ENCODE assay signal across 12 cellular contexts in genomic region chr3:111904376-111905241, GRCh38. TPM values are rescaled to one million over a fixed set of nuclear protein-coding genes. Genes with fewer than 3 reads are reported as not detected.
A peak's percentile ranks its signal among the peaks of the same experiment; 100 is the strongest.
DNase-seq lines count a peak whose midpoint lies in the region; ATAC-seq, FAIRE-seq and TF ChIP-seq lines count a peak whose summit lies in the region.
"Had no signal": no experiment of that assay in that cellular context is flagged by ENCODE, and none has a peak within 500 bp of the region (broad histone marks: within the 10 kb centered on the region; RNA-seq: fewer than 3 reads in every experiment).

No MANE protein-coding gene starts in this region.

- H3K27me3 Mint-ChIP-seq in CD8-positive, alpha-beta memory T cell = peaks cover 0 to 3% of the 10 kb centered on the region in 2 donors
- H3K27me3 Mint-ChIP-seq: activated B cell treated with CpG ODN at 0.5 μM for 24 hours; dendritic cell treated with granulocyte-macrophage colony-stimulating factor and Interleukin-4, amounts not matched to agents 40 ng/mL and 50 ng/mL, for 4 days had no signal

- H3K27me3 ChIP-seq in bronchial epithelial cell (ENCODE audit: control insufficient read depth, insufficient read depth, low read length) = no peaks in the 10 kb centered on the region
- H3K27me3 ChIP-seq in liver (ENCODE audit: control insufficient read depth in 4 of 4, insufficient read depth in 4 of 4, low read length in 3 of 4) = no peaks in the 10 kb centered on the region
- H3K27me3 ChIP-seq in CD8-positive, alpha-beta memory T cell (ENCODE audit: insufficient read depth, low read length, poor library complexity, severe bottlenecking) = no peaks in the 10 kb centered on the region
- H3K27me3 ChIP-seq: neutrophil had no signal

- CTCF ChIA-PET in CD8-positive, alpha-beta memory T cell (lab: Charles Lee) = no interaction called here

- in situ Hi-C loops in ACHN (cut with HindIII; ENCODE audit: low pct_ligation_motif_present, low pct_unique_long_range_greater_than_20kb, low sequenced_read_pairs) = no loop called here

- no peaks in the 10 kb centered on the region for H3K9me3 ChIP-seq in liver (ENCODE audit: control insufficient read depth in 4 of 4, low read length in 3 of 4)
- H3K9me3 ChIP-seq in CD8-positive, alpha-beta memory T cell (ENCODE audit: low read length) = no peaks in the 10 kb centered on the region
- H3K9me3 ChIP-seq: neutrophil had no signal

- POLR2A ChIA-PET in CD8-positive, alpha-beta memory T cell (lab: Charles Lee) = no interaction called here

- H3K36me3 ChIP-seq in bronchial epithelial cell (ENCODE audit: control insufficient read depth, insufficient read depth, low read length) (peaks cover 11% of the 10 kb centered on the region), liver (ENCODE audit: control insufficient read depth in 4 of 4, insufficient read depth in 3 of 4, low read depth in 1 of 4, low read length in 3 of 4) (peaks cover 0 to 6% (median under 1%) of the 10 kb centered on the region in 4 donors)
- no peaks in the 10 kb centered on the region for H3K36me3 ChIP-seq in CD8-positive, alpha-beta memory T cell (ENCODE audit: insufficient read depth, low read length)
- H3K36me3 ChIP-seq: neutrophil had no signal

- H3K27ac Mint-ChIP-seq in CD8-positive, alpha-beta memory T cell = peak overlapping the region in 2 of 8 donors; percentile 25 to 62
- H3K27ac Mint-ChIP-seq: activated B cell treated with CpG ODN at 0.5 μM for 24 hours; dendritic cell treated with granulocyte-macrophage colony-stimulating factor and Interleukin-4, amounts not matched to agents 40 ng/mL and 50 ng/mL, for 4 days had no signal

- peak overlapping the region in 1 of 2 donors; percentile 51 for H3K27ac ChIP-seq in liver (ENCODE audit: low read depth in 1 of 2, low read length in 2 of 2)
- no peak overlapping the region for H3K27ac ChIP-seq in CD8-positive, alpha-beta memory T cell (ENCODE audit: low read depth, low read length)
- H3K27ac ChIP-seq: KMS-11, neutrophil had no signal

- 78% methylated on average over 4 of the region's 4 CpGs for WGBS in liver

- ATAC-seq in HG03159 (IDR thresholded peaks at IDR 0.05; ENCODE audit: unreplicated experiment) = no peak
- ATAC-seq in HG02840 (IDR thresholded peaks at IDR 0.05; ENCODE audit: low FRiP score, unreplicated experiment) = no peak

- peak; percentile 90 for DNase-seq in ACHN
- peak; percentile 77 for DNase-seq in LoVo (ENCODE audit: low spot score)
- peak; percentile 99 for DNase-seq in bronchial epithelial cell (ENCODE audit: low read depth)
- DNase-seq in CD8-positive, alpha-beta memory T cell = no peak
- no peak for DNase-seq in activated CD4-positive, alpha-beta T cell treated with anti-CD3 and anti-CD28 coated beads for 48 hours
- DNase-seq: activated B cell treated with CpG ODN at 0.5 μM for 24 hours had no signal

- no peak overlapping the region for H3K9ac ChIP-seq in liver (ENCODE audit: low read depth in 1 of 2, low read length in 2 of 2)
- H3K9ac ChIP-seq: KMS-11 had no signal

- no peak overlapping the region for H3K4me3 ChIP-seq in bronchial epithelial cell (ENCODE audit: low read depth, low read length)
- H3K4me3 ChIP-seq in liver (ENCODE audit: low read depth in 1 of 3, low read length in 3 of 3) = no peak overlapping the region
- no peak overlapping the region for H3K4me3 ChIP-seq in CD8-positive, alpha-beta memory T cell (ENCODE audit: low read length)

- H3K4me3 Mint-ChIP-seq in CD8-positive, alpha-beta memory T cell = peak overlapping the region in 1 of 7 donors; percentile 24
- H3K4me3 Mint-ChIP-seq: activated B cell treated with CpG ODN at 0.5 μM for 24 hours; dendritic cell treated with granulocyte-macrophage colony-stimulating factor and Interleukin-4, amounts not matched to agents 40 ng/mL and 50 ng/mL, for 4 days had no signal

- peaks cover 2 to 7% (median 6%) of the 10 kb centered on the region in 4 donors for H3K4me1 ChIP-seq in liver (ENCODE audit: control insufficient read depth in 4 of 4, insufficient read depth in 4 of 4, low read length in 3 of 4)
- H3K4me1 ChIP-seq in CD8-positive, alpha-beta memory T cell (ENCODE audit: insufficient read depth, low read length) = no peaks in the 10 kb centered on the region

- TF ChIP-seq RAD21 in liver (IDR thresholded peaks at IDR 0.05) = peak in 1 of 2 donors; percentile 29

- H3K36me3 Mint-ChIP-seq in CD8-positive, alpha-beta memory T cell = peaks cover 0 to 18% (median 8%) of the 10 kb centered on the region in 3 donors

- peaks cover 0 to 11% (median 0%) of the 10 kb centered on the region in 3 donors for H3K4me1 Mint-ChIP-seq in CD8-positive, alpha-beta memory T cell
- H3K4me1 Mint-ChIP-seq: activated B cell treated with CpG ODN at 0.5 μM for 24 hours had no signal

- TF ChIP-seq CTCF in bronchial epithelial cell (IDR thresholded peaks at IDR 0.05; ENCODE audit: insufficient read depth, low read length, severe bottlenecking) (peak; percentile 13), liver (IDR thresholded peaks at IDR 0.05; ENCODE audit: low read depth, low read length, missing input control) (no peak)

- no peaks in the 10 kb centered on the region for H3K9me3 Mint-ChIP-seq in CD8-positive, alpha-beta memory T cell
- H3K9me3 Mint-ChIP-seq: activated B cell treated with CpG ODN at 0.5 μM for 24 hours; dendritic cell treated with granulocyte-macrophage colony-stimulating factor and Interleukin-4, amounts not matched to agents 40 ng/mL and 50 ng/mL, for 4 days had no signal

- FAIRE-seq in bronchial epithelial cell (lab: Jason Lieb, UNC) = peak; percentile 89

TF ChIP-seq in liver, 16 proteins besides CTCF, POLR2A, EP300 and RAD21:
- TF ChIP-seq HNF4A (conservative IDR thresholded peaks at IDR 0.05) = peak; percentile 27 to 51
- TF ChIP-seq SP1 (IDR thresholded peaks at IDR 0.05) = no peak
- peak; percentile 49 for TF ChIP-seq MAX (IDR thresholded peaks at IDR 0.05)
- peak; percentile 51 for TF ChIP-seq ATF3 (IDR thresholded peaks at IDR 0.05)
- TF ChIP-seq REST (IDR thresholded peaks at IDR 0.05) = no peak
- TF ChIP-seq FOXA2 (IDR thresholded peaks at IDR 0.05) = peak; percentile 38
- no peak for TF ChIP-seq GABPA (IDR thresholded peaks at IDR 0.05 in 1 of 2, conservative IDR thresholded peaks at IDR 0.05 in 1 of 2)
- no peak for TF ChIP-seq ZBTB33 (IDR thresholded peaks at IDR 0.05)
- no peak for TF ChIP-seq EGR1 (IDR thresholded peaks at IDR 0.05; ENCODE audit: low read depth in 2 of 2)
- no peak for TF ChIP-seq TAF1 (conservative IDR thresholded peaks at IDR 0.05)
- peak; percentile 27 for TF ChIP-seq FOXA1 (IDR thresholded peaks at IDR 0.05)
- peak; percentile 14 to 44 for TF ChIP-seq RXRA (IDR thresholded peaks at IDR 0.05)
- no peak for TF ChIP-seq NR2F2 (IDR thresholded peaks at IDR 0.05)
- TF ChIP-seq YY1 (IDR thresholded peaks at IDR 0.05) = no peak
- peak in 1 of 2 donors; percentile 10 for TF ChIP-seq JUND (IDR thresholded peaks at IDR 0.05)
- no peak for TF ChIP-seq HNF4G (IDR thresholded peaks at IDR 0.05)

RNA-seq across cellular contexts. Expression of gene PHLDB2, which starts 45.5 kb away (rescaled TPM):
- total RNA-seq in bronchial epithelial cell (44.2 and 45.5 TPM in 2 replicates), liver (10 to 100 TPM; 22.6 to 42.9 TPM)
- 10 to 100 TPM in 1 of 2 donors, 1 to 10 TPM in 1; 9.7 to 21.9 TPM for polyA plus RNA-seq in liver
- total RNA-seq in CD8-positive, alpha-beta memory T cell = 1 to 10 TPM; 1.9 to 2.2 TPM
- polyA plus RNA-seq in CD8-positive, alpha-beta memory T cell = 8.1 TPM

Comparison
In these comparisons a context has a peak if more than half of its experiments do, and no peak if none do; other contexts are left out.
1. DNase-seq: peak in ACHN (single experiment), LoVo (single experiment) and bronchial epithelial cell (single experiment); none in CD8-positive, alpha-beta memory T cell (0 of 5) and activated CD4-positive, alpha-beta T cell treated with anti-CD3 and anti-CD28 coated beads for 48 hours (single experiment).
2. RNA of gene PHLDB2, which starts 45.5 kb away (total RNA-seq): 44.2 to 45.5 TPM in bronchial epithelial cell and 22.6 to 42.9 TPM in liver; 1.9 to 2.2 TPM in CD8-positive, alpha-beta memory T cell; every median in the first group is over 4 times any median in the second.